Comparison of ENCODE assay signal across 18 cellular contexts in the genomic region with DNA sequence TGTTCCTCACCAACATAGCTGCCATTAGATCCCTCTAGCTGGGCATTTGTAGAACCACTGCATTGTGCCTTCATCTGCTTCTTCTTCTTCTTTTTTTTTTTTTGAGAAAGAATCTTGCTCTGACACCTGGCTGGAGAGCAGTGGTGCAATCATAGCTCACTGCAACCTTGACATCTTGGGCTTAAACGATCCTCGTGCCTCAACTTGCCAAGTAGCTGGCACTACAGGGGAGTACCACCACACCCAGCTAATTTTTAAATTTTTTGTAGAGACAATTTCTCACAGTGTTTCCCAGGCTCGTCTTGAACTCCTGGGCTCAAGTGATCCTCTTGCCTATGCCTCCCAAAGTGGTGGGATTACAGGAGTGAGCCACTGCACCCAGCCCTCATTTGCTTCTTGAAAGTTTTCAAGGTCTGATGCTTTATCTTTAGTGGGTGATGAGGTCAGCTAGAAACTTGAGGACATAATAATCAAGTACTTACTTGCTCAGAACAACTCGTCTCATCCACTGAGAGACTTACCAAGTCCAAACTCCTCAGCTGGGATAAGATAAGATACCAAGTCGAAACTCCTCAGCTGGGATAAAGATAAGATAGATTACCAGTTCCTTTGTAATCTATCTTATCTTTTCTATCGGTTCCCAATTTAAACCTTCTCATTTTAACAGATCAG.
A peak's percentile ranks its signal among the peaks of the same experiment; 100 is the strongest.
DNase-seq lines count a peak whose midpoint lies in the region; ATAC-seq and TF ChIP-seq lines count a peak whose summit lies in the region.
"Had no signal": no experiment of that assay in that cellular context is flagged by ENCODE, and none has a peak within 500 bp of the region (broad histone marks: within the 10 kb centered on the region; RNA-seq: fewer than 3 reads in every experiment).

No MANE protein-coding gene starts in this region.

- no peaks in the 10 kb centered on the region for H3K9me3 Mint-ChIP-seq in activated T-cell treated with anti-CD3 and anti-CD28 coated beads, Interleukin-2, amount 50 U/mL, for 72 hours
- H3K9me3 Mint-ChIP-seq: activated naive CD8-positive, alpha-beta T cell treated with anti-CD3 and anti-CD28 coated beads, Interleukin-2, amount 10 ng/mL, durations not matched to agents 7 days and 5 days; CD14-positive monocyte had no signal

- WGBS in smooth muscle cell (ENCODE audit: low lambda C conversion rate): 33% methylated on average over 6 of the region's 6 CpGs

- H3K79me2 ChIP-seq in smooth muscle cell (ENCODE audit: low read depth): peaks cover 98% of the 10 kb centered on the region
- H3K79me2 ChIP-seq in MM.1S (ENCODE audit: low read length): peaks cover 98% of the 10 kb centered on the region

- H3K9me3 ChIP-seq in smooth muscle cell (replicated peaks; ENCODE audit: low read depth): no peaks in the 10 kb centered on the region
- no peaks in the 10 kb centered on the region for H3K9me3 ChIP-seq in MM.1S (replicated peaks; ENCODE audit: insufficient read depth, low read length)
- H3K9me3 ChIP-seq: neutrophil had no signal

- peaks cover 13% of the 10 kb centered on the region for H3K4me1 ChIP-seq in smooth muscle cell (ENCODE audit: low read depth)
- peaks cover 23% of the 10 kb centered on the region for H3K4me1 ChIP-seq in MM.1S (ENCODE audit: low read length)

- H3K4me1 Mint-ChIP-seq in activated T-cell treated with anti-CD3 and anti-CD28 coated beads, Interleukin-2, amount 50 U/mL, for 72 hours (ENCODE audit: low read depth): peaks cover 34% of the 10 kb centered on the region

- H3K9ac ChIP-seq in smooth muscle cell (ENCODE audit: low read depth) (no peak overlapping the region), MM.1S (ENCODE audit: low read length) (no peak overlapping the region)

- H3K36me3 Mint-ChIP-seq in activated T-cell treated with anti-CD3 and anti-CD28 coated beads, Interleukin-2, amount 50 U/mL, for 72 hours (ENCODE audit: insufficient read depth in 2 of 2): peaks cover 1 to 4% of the 10 kb centered on the region in 2 donors

- TF ChIP-seq CTCF in smooth muscle cell (IDR thresholded peaks at IDR 0.05; ENCODE audit: borderline replicate concordance, insufficient read depth, poor library complexity, severe bottlenecking) (no peak), MM.1S (IDR thresholded peaks at IDR 0.05; ENCODE audit: low read length) (no peak)

- no peak for ATAC-seq in activated T-cell treated with anti-CD3 and anti-CD28 coated beads, Interleukin-2, amount 50 U/mL, for 72 hours (replicated peaks in 1 of 2)
- ATAC-seq in GM21737 (IDR thresholded peaks at IDR 0.05; ENCODE audit: unreplicated experiment): no peak
- ATAC-seq: Panc1, right cardiac atrium had no signal

- peak overlapping the region; percentile 50 for H3K27ac Mint-ChIP-seq in activated T-cell treated with anti-CD3 and anti-CD28 coated beads, Interleukin-2, amount 50 U/mL, for 72 hours
- H3K27ac Mint-ChIP-seq: activated naive CD8-positive, alpha-beta T cell treated with anti-CD3 and anti-CD28 coated beads, Interleukin-2, amount 10 ng/mL, durations not matched to agents 7 days and 5 days had no signal

- H3K27ac ChIP-seq in epithelial cell of prostate (peak overlapping the region; percentile 61), smooth muscle cell (ENCODE audit: low read depth) (peak overlapping the region; percentile 30), MM.1S (ENCODE audit: low read length) (no peak overlapping the region)
- H3K27ac ChIP-seq: neutrophil had no signal

- H3K9me2 ChIP-seq in MM.1S (replicated peaks; ENCODE audit: insufficient read depth, low read length): no peaks in the 10 kb centered on the region

- H3K27me3 ChIP-seq in smooth muscle cell (ENCODE audit: low read depth): no peaks in the 10 kb centered on the region
- H3K27me3 ChIP-seq in MM.1S (replicated peaks; ENCODE audit: insufficient read depth, low read length): no peaks in the 10 kb centered on the region
- H3K27me3 ChIP-seq: neutrophil had no signal

- H4K20me1 ChIP-seq in smooth muscle cell (ENCODE audit: low read depth): peaks cover 99% of the 10 kb centered on the region
- H4K20me1 ChIP-seq in MM.1S (ENCODE audit: insufficient read depth, low read length): peaks cover 12% of the 10 kb centered on the region; the same call in 1 of the 2 replicates

- H3K36me3 ChIP-seq in smooth muscle cell (ENCODE audit: low read depth) (no peaks in the 10 kb centered on the region), MM.1S (replicated peaks; ENCODE audit: insufficient read depth, low read length) (no peaks in the 10 kb centered on the region)

- no peak for DNase-seq in activated T-cell treated with anti-CD3 and anti-CD28 coated beads, Interleukin-2, amount 50 U/mL, for 72 hours
- DNase-seq in activated T-cell treated with anti-CD3 and anti-CD28 coated beads for 4 hours (no peak), NCI-H226 (peak; percentile 31), epithelial cell of prostate (ENCODE audit: low read depth, low spot score) (peak; percentile 68), smooth muscle cell (lab: John Stamatoyannopoulos, UW; ENCODE audit: unreplicated experiment) (no peak), MM.1S (no peak), mucosa of gallbladder (ENCODE audit: low spot score) (no peak)
- DNase-seq: activated naive CD8-positive, alpha-beta T cell treated with anti-CD3 and anti-CD28 coated beads, Interleukin-2, amount 10 ng/mL, durations not matched to agents 7 days and 5 days; EL; hypothalamus; midbrain; NCI-H187 treated with DMSO at 0.1 percent for 48 hours; NCI-H524 treated with DMSO at 0.1 percent for 48 hours; right cardiac atrium had no signal

- H3K4me2 ChIP-seq in smooth muscle cell: no peak overlapping the region
- no peak overlapping the region for H3K4me2 ChIP-seq in MM.1S (ENCODE audit: low read depth, low read length)

- H3F3A ChIP-seq in smooth muscle cell (ENCODE audit: low read depth) (peaks cover 17% of the 10 kb centered on the region), MM.1S (ENCODE audit: insufficient read depth, low read length) (peaks cover 18% of the 10 kb centered on the region)

- H2AFZ ChIP-seq in smooth muscle cell (ENCODE audit: low read depth) (no peak overlapping the region), MM.1S (ENCODE audit: low read length) (no peak overlapping the region)

- no peak overlapping the region for H3K4me3 Mint-ChIP-seq in activated T-cell treated with anti-CD3 and anti-CD28 coated beads, Interleukin-2, amount 50 U/mL, for 72 hours
- H3K4me3 Mint-ChIP-seq: activated naive CD8-positive, alpha-beta T cell treated with anti-CD3 and anti-CD28 coated beads, Interleukin-2, amount 10 ng/mL, durations not matched to agents 7 days and 5 days; CD14-positive monocyte had no signal

- no peaks in the 10 kb centered on the region for H3K27me3 Mint-ChIP-seq in activated T-cell treated with anti-CD3 and anti-CD28 coated beads, Interleukin-2, amount 50 U/mL, for 72 hours (ENCODE audit: low read depth)
- H3K27me3 Mint-ChIP-seq: activated naive CD8-positive, alpha-beta T cell treated with anti-CD3 and anti-CD28 coated beads, Interleukin-2, amount 10 ng/mL, durations not matched to agents 7 days and 5 days had no signal

- no peak overlapping the region for H3K4me3 ChIP-seq in smooth muscle cell
- no peak overlapping the region for H3K4me3 ChIP-seq in MM.1S (ENCODE audit: low read length)

Comparison
In these comparisons a context has a peak if more than half of its experiments do, and no peak if none do; other contexts are left out.
1. DNase-seq: peak in NCI-H226 (single experiment) and epithelial cell of prostate (single experiment); none in activated T-cell treated with anti-CD3 and anti-CD28 coated beads, Interleukin-2, amount 50 U/mL, for 72 hours (0 of 2), activated T-cell treated with anti-CD3 and anti-CD28 coated beads for 4 hours (single experiment), smooth muscle cell (single experiment), MM.1S (single experiment) and mucosa of gallbladder (single experiment).